Comparison of ENCODE assay signal across 20 cellular contexts in genomic region chr2:18664421-18664820, GRCh38.
"Had no signal": no experiment of that assay in that cellular context is flagged by ENCODE, and none has a peak within 500 bp of the region (broad histone marks: within the 10 kb centered on the region; RNA-seq: fewer than 3 reads in every experiment).

No MANE protein-coding gene starts in this region.

- ATAC-seq: left cardiac atrium; left ventricle myocardium superior; naive thymus-derived CD4-positive, alpha-beta T cell had no signal

- H3K4me3 ChIP-seq: dorsolateral prefrontal cortex, esophagus muscularis mucosa, hepatocyte, lung, right atrium auricular region, sigmoid colon had no signal

- H3K4me2 ChIP-seq: hepatocyte had no signal

- H3K4me3 Mint-ChIP-seq: central memory CD8-positive, alpha-beta T cell had no signal

- H3K4me1 ChIP-seq: right atrium auricular region, sigmoid colon had no signal

- H3K4me1 Mint-ChIP-seq: central memory CD8-positive, alpha-beta T cell had no signal

- FAIRE-seq: small intestine had no signal

- H3K9me3 ChIP-seq: esophagus muscularis mucosa, neutrophil, right atrium auricular region had no signal

- H3K27me3 Mint-ChIP-seq: central memory CD8-positive, alpha-beta T cell; naive thymus-derived CD4-positive, alpha-beta T cell had no signal

- H3K36me3 ChIP-seq: esophagus muscularis mucosa, neutrophil, right atrium auricular region, sigmoid colon had no signal

- H3K27me3 ChIP-seq: dorsolateral prefrontal cortex, esophagus muscularis mucosa, hepatocyte, neutrophil, right atrium auricular region, sigmoid colon had no signal

- H3K79me2 ChIP-seq: hepatocyte had no signal

- DNase-seq: cortex of kidney; dorsolateral prefrontal cortex; effector CD8-positive, alpha-beta T cell; head of caudate nucleus; left cardiac atrium; left ventricle myocardium superior; mesendoderm; naive thymus-derived CD4-positive, alpha-beta T cell; posterior cingulate gyrus; sigmoid colon; small intestine; stimulated activated CD4-positive, alpha-beta T cell treated with anti-CD3 and anti-CD28 coated beads, Interleukin-12 subunit alpha, Interleukin-12 subunit beta, amount 100 ng/mL, for 4 hours; stimulated activated naive CD4-positive, alpha-beta T cell treated with Interleukin-2 at 50 U/mL for 16 hours; trophoblast cell had no signal

- H2AFZ ChIP-seq: hepatocyte had no signal

- H3K27ac ChIP-seq: dorsolateral prefrontal cortex, esophagus muscularis mucosa, hepatocyte, neutrophil, right atrium auricular region, sigmoid colon had no signal
